ENCODE assay signal across 32 cellular contexts in genomic region chr3:16587047-16587702, GRCh38. TPM values are rescaled to one million over a fixed set of nuclear protein-coding genes. Genes with fewer than 3 reads are reported as not detected.
A peak's percentile ranks its signal among the peaks of the same experiment; 100 is the strongest.
DNase-seq lines count a peak whose midpoint lies in the region; ATAC-seq, FAIRE-seq and TF ChIP-seq lines count a peak whose summit lies in the region.
"Had no signal": no experiment of that assay in that cellular context is flagged by ENCODE, and none has a peak within 500 bp of the region (broad histone marks: within the 10 kb centered on the region; RNA-seq: fewer than 3 reads in every experiment).

No MANE protein-coding gene starts in this region.

- H3K27me3 ChIP-seq in IMR-90 (ENCODE audit: control insufficient read depth, insufficient read depth, low read length), result no peaks in the 10 kb centered on the region; the same call in 1 of the 2 replicates
- H3K27me3 ChIP-seq in foreskin keratinocyte, result no peaks in the 10 kb centered on the region
- no peaks in the 10 kb centered on the region for H3K27me3 ChIP-seq in effector memory CD4-positive, alpha-beta T cell (replicated peaks; ENCODE audit: control insufficient read depth, insufficient read depth, low read length, poor library complexity, severe bottlenecking)
- H3K27me3 ChIP-seq: BLaER1, breast epithelium, transverse colon had no signal

- H3K56ac ChIP-seq in IMR-90 (ENCODE audit: extremely low read depth, insufficient read depth, low read length), result no peak overlapping the region

- no peak overlapping the region for H2BK5ac ChIP-seq in IMR-90 (ENCODE audit: low read depth, low read length, poor library complexity, severe bottlenecking)

- POLR2A ChIA-PET in IMR-90 (lab: Charles Lee; ENCODE audit: unreplicated experiment), result interaction anchor here (0.5 kb wide), 1 partner anchor 793 kb away, joined by 7 read pairs; no protein-coding TSS in a partner anchor

- no peak overlapping the region for H3K9ac ChIP-seq in IMR-90 (ENCODE audit: low read depth, low read length)
- H3K9ac ChIP-seq: BLaER1 had no signal

- FAIRE-seq in GM12891 (lab: Jason Lieb, UNC), result peak; percentile 23
- FAIRE-seq: K562 had no signal

- WGBS in IMR-90 (ENCODE audit: extremely low coverage in 2 of 2, insufficient read length in 1 of 2), 2 experiments, result no CpG with 5 or more reads among the region's 3 CpGs

- TF ChIP-seq CTCF in IMR-90 (conservative IDR thresholded peaks at IDR 0.05; ENCODE audit: low read depth, low read length) (no peak), foreskin keratinocyte (conservative IDR thresholded peaks at IDR 0.05) (peak; percentile 4)

- TF ChIP-seq RAD21 in IMR-90 (IDR thresholded peaks at IDR 0.05; ENCODE audit: low read length), result no peak

- H3K4me1 ChIP-seq in IMR-90 (ENCODE audit: control insufficient read depth, insufficient read depth, low read length) (no peaks in the 10 kb centered on the region), foreskin keratinocyte (no peaks in the 10 kb centered on the region)
- no peaks in the 10 kb centered on the region for H3K4me1 ChIP-seq in effector memory CD4-positive, alpha-beta T cell (ENCODE audit: control insufficient read depth, insufficient read depth, low read length, poor library complexity, severe bottlenecking)
- H3K4me1 ChIP-seq: BLaER1, breast epithelium, left ventricle myocardium inferior, transverse colon had no signal

- H2BK15ac ChIP-seq in IMR-90 (ENCODE audit: low read depth, low read length), result no peak overlapping the region

- no peak overlapping the region for H2BK20ac ChIP-seq in IMR-90 (ENCODE audit: low read depth, low read length)

- H2AK9ac ChIP-seq in IMR-90 (replicated peaks; ENCODE audit: low read depth, low read length, poor library complexity), result no peak overlapping the region

- CTCF ChIA-PET in IMR-90 (lab: Yijun Ruan, JAX), result no interaction called here

- peak; percentile 53 for ATAC-seq in IMR-90 (ENCODE audit: low read depth)
- peak; percentile 34; the same call in 1 of the 3 replicates for ATAC-seq in SK-N-SH treated with all-trans-retinoic acid at 6 μM for 48 hours
- no peak for ATAC-seq in foreskin keratinocyte
- no peak for ATAC-seq in GM19467 (IDR thresholded peaks at IDR 0.05; ENCODE audit: unreplicated experiment)
- ATAC-seq: K562; stimulated activated memory B cell treated with anti-CD40 and anti-IgM and Interleukin-4, amounts not matched to agents 10 μg/mL and 1 μg/mL and 100 μg/mL, for 72 hours had no signal

- no peaks in the 10 kb centered on the region for H3K9me3 ChIP-seq in IMR-90 (ENCODE audit: control insufficient read depth, insufficient read depth, low read length)
- no peaks in the 10 kb centered on the region for H3K9me3 ChIP-seq in effector memory CD4-positive, alpha-beta T cell (ENCODE audit: control insufficient read depth, low read length)
- H3K9me3 ChIP-seq: BLaER1, breast epithelium, left ventricle myocardium inferior, transverse colon had no signal

- peak overlapping the region; percentile 74 for H3K4me2 ChIP-seq in IMR-90 (ENCODE audit: low read depth, low read length)
- H3K4me2 ChIP-seq: BLaER1 had no signal

- no peak overlapping the region for H3K4me3 ChIP-seq in IMR-90 (ENCODE audit: insufficient read depth, low read depth, low read length)
- no peak overlapping the region for H3K4me3 ChIP-seq in effector memory CD4-positive, alpha-beta T cell (ENCODE audit: insufficient read depth, low read depth, low read length, poor library complexity, severe bottlenecking)
- H3K4me3 ChIP-seq: BLaER1, breast epithelium, K562, left ventricle myocardium inferior, SK-N-MC, transverse colon had no signal

- no peak overlapping the region for H4K8ac ChIP-seq in IMR-90 (ENCODE audit: low read depth in 2 of 2, low read length in 2 of 2)

- DNase-seq in GM12891 (ENCODE audit: insufficient read length, low spot score), result no peak
- peak; percentile 5 for DNase-seq in IMR-90
- no peak for DNase-seq in foreskin keratinocyte
- DNase-seq in NCI-H146 (lab: John Stamatoyannopoulos, UW), result no peak
- no peak for DNase-seq in ureter (ENCODE audit: low spot score)
- DNase-seq in effector memory CD4-positive, alpha-beta T cell, result no peak
- DNase-seq: activated CD4-positive, alpha-beta T cell treated with anti-CD3 and anti-CD28 coated beads, Interleukin-2, amount 50 U/mL, for 48 hours; activated naive CD4-positive, alpha-beta T cell treated with anti-CD3 and anti-CD28 coated beads, Interleukin-2, amount 10 ng/mL, durations not matched to agents 7 days and 5 days; amygdala; DMS 273 treated with DMSO at 0.1 percent for 48 hours; glutamatergic neuron; islet precursor cell; left ventricle myocardium inferior; mesenchymal stem cell; NCI-H1436 treated with DMSO at 0.1 percent for 48 hours; NCI-H2107; NCI-H446; NCI-H748 treated with DMSO at 0.1 percent for 48 hours; nephron progenitor cell; stimulated activated CD4-positive, alpha-beta T cell treated with anti-CD3 and anti-CD28 coated beads, Interleukin-15, amount 100 ng/mL, for 24 hours; transverse colon had no signal

- no peaks in the 10 kb centered on the region for H3K79me1 ChIP-seq in IMR-90 (ENCODE audit: low read depth in 1 of 2, low read length in 2 of 2)

- H2BK120ac ChIP-seq in IMR-90 (ENCODE audit: low read depth, low read length), result no peak overlapping the region

- no peak overlapping the region for H3K4ac ChIP-seq in IMR-90 (ENCODE audit: low read depth, low read length)

- H3K36me3 ChIP-seq in IMR-90 (ENCODE audit: control insufficient read depth, insufficient read depth, low read length), result no peaks in the 10 kb centered on the region
- no peaks in the 10 kb centered on the region for H3K36me3 ChIP-seq in effector memory CD4-positive, alpha-beta T cell (ENCODE audit: control insufficient read depth, insufficient read depth, low read length)
- H3K36me3 ChIP-seq: BLaER1, breast epithelium, left ventricle myocardium inferior, transverse colon had no signal

- H3K27ac ChIP-seq in IMR-90 (ENCODE audit: insufficient read depth, low read length), result no peak overlapping the region
- H3K27ac ChIP-seq in foreskin keratinocyte, result no peak overlapping the region
- H3K27ac ChIP-seq in effector memory CD4-positive, alpha-beta T cell (ENCODE audit: insufficient read depth, low read length, poor library complexity, severe bottlenecking), result no peak overlapping the region
- H3K27ac ChIP-seq: BLaER1, breast epithelium, left ventricle myocardium inferior, SK-N-MC, transverse colon had no signal

- H4K5ac ChIP-seq in IMR-90 (ENCODE audit: low read depth, low read length), result no peak overlapping the region

- no peak overlapping the region for H2AFZ ChIP-seq in IMR-90 (replicated peaks; ENCODE audit: low read length, poor library complexity)

- no peak overlapping the region for H3K23ac ChIP-seq in IMR-90 (ENCODE audit: low read depth, low read length)

- H2AK5ac ChIP-seq in IMR-90 (ENCODE audit: low read depth, low read length), result no peak overlapping the region

- no peaks in the 10 kb centered on the region for H3K9me1 ChIP-seq in IMR-90 (ENCODE audit: insufficient read depth, low read length)

- no TSS peak for BruUV-seq in IMR-90 (replicated peaks; lab: Mats Ljungman, UMichigan)

- intact Hi-C loops in IMR-90 (cut with micrococcal nuclease), result no loop called here

- TF ChIP-seq POLR2A in GM12891 (IDR thresholded peaks at IDR 0.05; ENCODE audit: low read depth, low read length), result no peak
- no peak for TF ChIP-seq POLR2A in IMR-90 (IDR thresholded peaks at IDR 0.05; ENCODE audit: low read depth, low read length)

- no peak overlapping the region for H4K91ac ChIP-seq in IMR-90 (ENCODE audit: insufficient read depth, low read depth, low read length)

- H4K20me1 ChIP-seq in IMR-90 (ENCODE audit: insufficient read depth, low read length), result no peaks in the 10 kb centered on the region
- H4K20me1 ChIP-seq: BLaER1 had no signal

- dilution Hi-C loops in IMR-90 (cut with HindIII; ENCODE audit: low sequenced_read_pairs, unreplicated experiment), result no loop called here

- in situ Hi-C loops in IMR-90 (cut with MboI; ENCODE audit: low sequenced_read_pairs), result no loop called here

- no peak overlapping the region for H3K18ac ChIP-seq in IMR-90 (ENCODE audit: low read depth, low read length)

- H3K14ac ChIP-seq in IMR-90 (replicated peaks; ENCODE audit: low read depth, low read length), result no peak overlapping the region

TF ChIP-seq in GM12891, 5 proteins besides CTCF, POLR2A, EP300 and RAD21:
- no peak for TF ChIP-seq POLR2AphosphoS5 (IDR thresholded peaks at IDR 0.05; ENCODE audit: low read depth, low read length)
- no peak for TF ChIP-seq SPI1 (IDR thresholded peaks at IDR 0.05; ENCODE audit: low read depth, low read length)
- TF ChIP-seq POU2F2 (IDR thresholded peaks at IDR 0.05; ENCODE audit: low read depth, low read length), result no peak
- TF ChIP-seq TAF1 (IDR thresholded peaks at IDR 0.05; ENCODE audit: low read depth, low read length), result no peak
- TF ChIP-seq PAX5 (IDR thresholded peaks at IDR 0.05; ENCODE audit: insufficient read depth, low read length, severe bottlenecking), result no peak

TF ChIP-seq in IMR-90, 13 proteins besides CTCF, POLR2A, EP300 and RAD21 (continues in another document):
- no peak for TF ChIP-seq RCOR1 (IDR thresholded peaks at IDR 0.05; ENCODE audit: insufficient replicate concordance, low read length)
- TF ChIP-seq MXI1 (IDR thresholded peaks at IDR 0.05; ENCODE audit: borderline replicate concordance, low read depth, low read length), result no peak
- TF ChIP-seq FOS (IDR thresholded peaks at IDR 0.05; ENCODE audit: low read depth, low read length), result no peak
- TF ChIP-seq MAFK (IDR thresholded peaks at IDR 0.05; ENCODE audit: low read depth, low read length), result no peak
- TF ChIP-seq NFE2L2 (IDR thresholded peaks at IDR 0.05; ENCODE audit: low read depth, low read length), result no peak

TF ChIP-seq in SK-N-SH treated with all-trans-retinoic acid at 6 μM for 48 hours, 23 proteins besides CTCF, POLR2A, EP300 and RAD21:
- TF ChIP-seq TOX (CRISPR knock-in tag; IDR thresholded peaks at IDR 0.05; ENCODE audit: borderline replicate concordance) (no peak), BACH2 (CRISPR knock-in tag; IDR thresholded peaks at IDR 0.05; ENCODE audit: borderline replicate concordance) (no peak), OSR1 (CRISPR knock-in tag; IDR thresholded peaks at IDR 0.05) (no peak), ISL1 (CRISPR knock-in tag; IDR thresholded peaks at IDR 0.05) (no peak)

RNA-seq across cellular contexts. Expression of gene DAZL, which starts 18.0 kb away (rescaled TPM):
- polyA plus RNA-seq in GM12891 (2012; ENCODE audit: low read depth, missing spikeins), result 0.28 TPM
- not detected in 2 replicates for total RNA-seq in IMR-90 (2012; rRNA removed)
- not detected in 2 replicates for polyA plus RNA-seq in IMR-90 (2012; rRNA removed)
- not detected in 2 replicates for polyA plus RNA-seq in IMR-90 (2012; cell fraction: cytosol; rRNA removed)
- polyA plus RNA-seq in IMR-90 (2012; cell fraction: nucleus; rRNA removed; ENCODE audit: low replicate concordance), result not detected in 2 replicates
- total RNA-seq in foreskin keratinocyte, result not detected in 2 replicates
- not detected in 2 replicates for polyA plus RNA-seq in foreskin keratinocyte
- not detected for total RNA-seq in ureter
- total RNA-seq: breast epithelium, HT1080, K562, left ventricle myocardium inferior, osteocyte, subcutaneous adipose tissue, transverse colon had no signal
- polyA plus RNA-seq: AG04450, K562 had no signal

Comparison
In these comparisons a context has a peak if more than half of its experiments do, and no peak if none do; other contexts are left out.
1. ATAC-seq: peak in IMR-90 (single experiment) and SK-N-SH treated with all-trans-retinoic acid at 6 μM for 48 hours (single experiment); none in foreskin keratinocyte (single experiment) and GM19467 (single experiment).